8 cellular contexts compared by ENCODE assay signal in the genomic region with DNA sequence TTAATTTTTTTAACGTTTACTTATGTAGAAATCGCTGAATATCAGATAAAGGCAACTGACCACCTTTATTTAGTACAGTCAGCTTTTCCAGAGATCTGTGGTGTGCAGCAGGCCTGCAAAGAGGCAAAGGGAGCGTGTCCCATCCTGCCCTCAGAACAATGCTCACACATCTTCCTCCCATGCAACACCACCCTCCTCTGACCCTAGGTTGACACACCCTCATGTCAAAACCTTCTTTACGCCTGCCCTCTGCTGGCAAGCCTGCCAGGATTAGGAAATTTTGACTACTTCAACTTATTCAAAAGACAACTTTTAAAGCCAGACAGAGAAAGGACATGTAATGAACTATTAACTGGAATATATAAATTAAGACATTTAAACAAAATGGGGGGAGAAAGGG.
DNase-seq lines count a peak whose midpoint lies in the region; TF ChIP-seq lines count a peak whose summit lies in the region.

No MANE protein-coding gene starts in this region.

- no peaks in the 10 kb centered on the region for H3K9me3 ChIP-seq in stomach

- TF ChIP-seq EP300 in stomach (IDR thresholded peaks at IDR 0.05): no peak

- H3K4me3 ChIP-seq in stomach: no peak overlapping the region

- H3K36me3 ChIP-seq in stomach: no peaks in the 10 kb centered on the region

- TF ChIP-seq CTCF in stomach (IDR thresholded peaks at IDR 0.05): peak in 5 of 7 experiments; percentile 16 to 56 (median 25)

- no peaks in the 10 kb centered on the region for H3K27me3 ChIP-seq in stomach

- intact Hi-C loops in stomach (cut with DNase I; ENCODE audit: low total_unique reads): no loop called here

- H3K4me1 ChIP-seq in stomach: peaks cover 37 to 88% (median 62%) of the 10 kb centered on the region in 4 donors

- peak; percentile 24 to 69 for DNase-seq in SHP77 (lab: John Stamatoyannopoulos, UW)
- DNase-seq in SHP77 treated with DMSO at 0.1 percent for 48 hours (lab: John Stamatoyannopoulos, UW): no peak
- DNase-seq in NCI-H1694 treated with DMSO at 0.1 percent for 48 hours (lab: John Stamatoyannopoulos, UW): peak; percentile 33
- peak; percentile 71 to 78 for DNase-seq in activated CD4-positive, alpha-beta T cell treated with anti-CD3 and anti-CD28 coated beads for 4 hours
- peak; percentile 48 for DNase-seq in effector CD8-positive, alpha-beta T cell (lab: John Stamatoyannopoulos, UW)
- peak; percentile 47 for DNase-seq in mucosa of gallbladder (ENCODE audit: low spot score)
- DNase-seq in stomach: peak; percentile 53
- DNase-seq in NCI-H1436 (lab: John Stamatoyannopoulos, UW): no peak

- WGBS in stomach, 5 donors: 27 to 48% (median 39%) methylated on average over 4 of the region's 4 CpGs

- H3K27ac ChIP-seq in stomach: peak overlapping the region; percentile 56 to 98 (median 72)

- no peak for TF ChIP-seq POLR2A in stomach (IDR thresholded peaks at IDR 0.05)

Comparison
In these comparisons a context has a peak if more than half of its experiments do, and no peak if none do; other contexts are left out.
1. DNase-seq: peak in SHP77 (2 of 2), NCI-H1694 treated with DMSO at 0.1 percent for 48 hours (single experiment), activated CD4-positive, alpha-beta T cell treated with anti-CD3 and anti-CD28 coated beads for 4 hours (2 of 2), effector CD8-positive, alpha-beta T cell (single experiment), mucosa of gallbladder (single experiment) and stomach (single experiment); none in SHP77 treated with DMSO at 0.1 percent for 48 hours (single experiment) and NCI-H1436 (single experiment).